In the genomic region with DNA sequence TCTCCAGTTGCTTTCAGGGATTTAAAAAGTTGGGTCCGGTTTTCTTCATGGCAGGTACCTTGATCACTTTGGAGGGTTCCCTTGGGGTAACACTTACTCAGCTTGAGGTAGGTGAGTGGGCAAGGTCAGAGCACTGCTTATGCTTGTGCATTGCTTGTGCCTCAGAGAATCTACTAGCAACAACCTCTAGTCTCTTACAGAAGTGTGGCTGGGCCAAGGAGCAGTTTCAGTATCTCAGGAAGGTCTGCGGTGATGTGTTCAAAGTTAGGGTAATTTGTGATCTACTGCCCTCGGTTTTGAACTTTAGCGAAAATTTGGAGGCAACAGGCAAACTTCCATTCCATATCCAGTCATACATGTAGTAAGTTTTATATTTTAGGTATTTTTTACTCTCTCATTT, we compare ENCODE assay signal across 28 cellular contexts.
"Had no signal": no experiment of that assay in that cellular context is flagged by ENCODE, and none has a peak within 500 bp of the region (broad histone marks: within the 10 kb centered on the region; RNA-seq: fewer than 3 reads in every experiment).

No MANE protein-coding gene starts in this region.

- ATAC-seq: naive thymus-derived CD8-positive, alpha-beta T cell; natural killer cell treated with Interleukin-12 subunit alpha and Interleukin-12 subunit beta and Interleukin-15 and Interleukin-18, amount 100 ng/mL, for 72 hours; psoas muscle; right lobe of liver; stimulated activated effector memory CD8-positive, alpha-beta T cell treated with anti-CD3 and anti-CD28 coated beads, Interleukin-12 subunit alpha, Interleukin-12 subunit beta, amount 100 ng/mL, for 72 hours; stimulated activated naive B cell treated with anti-CD40 and anti-IgM and Interleukin-4, amounts not matched to agents 10 μg/mL and 1 μg/mL and 100 μg/mL, for 72 hours had no signal

- H3K79me2 ChIP-seq: parathyroid adenoma had no signal

- H2AFZ ChIP-seq: neural progenitor cell, parathyroid adenoma had no signal

- H3K4me1 ChIP-seq: neural progenitor cell, parathyroid adenoma, psoas muscle, right lobe of liver, thyroid gland, tibial nerve, upper lobe of left lung, vagina had no signal

- H3K36me3 Mint-ChIP-seq: naive thymus-derived CD8-positive, alpha-beta T cell; natural killer cell treated with Interleukin-12 subunit alpha and Interleukin-12 subunit beta and Interleukin-15 and Interleukin-18, amount 100 ng/mL, for 72 hours; neural progenitor cell; stimulated activated effector memory CD8-positive, alpha-beta T cell treated with anti-CD3 and anti-CD28 coated beads, Interleukin-12 subunit alpha, Interleukin-12 subunit beta, amount 100 ng/mL, for 72 hours; stimulated activated naive B cell treated with anti-CD40 and anti-IgM and Interleukin-4, amounts not matched to agents 10 μg/mL and 1 μg/mL and 100 μg/mL, for 72 hours had no signal

- H3K27ac Mint-ChIP-seq: naive thymus-derived CD8-positive, alpha-beta T cell; natural killer cell treated with Interleukin-12 subunit alpha and Interleukin-12 subunit beta and Interleukin-15 and Interleukin-18, amount 100 ng/mL, for 72 hours; neural progenitor cell; progenitor cell of endocrine pancreas; stimulated activated effector memory CD8-positive, alpha-beta T cell treated with anti-CD3 and anti-CD28 coated beads, Interleukin-12 subunit alpha, Interleukin-12 subunit beta, amount 100 ng/mL, for 72 hours; stimulated activated naive B cell treated with anti-CD40 and anti-IgM and Interleukin-4, amounts not matched to agents 10 μg/mL and 1 μg/mL and 100 μg/mL, for 72 hours; stimulated activated naive CD8-positive, alpha-beta T cell treated with anti-CD3 and anti-CD28 coated beads, Interleukin-15, Interleukin-2, amounts not matched to agents 100 ng/mL and 50 ng/mL, for 24 hours had no signal

- H3K36me3 ChIP-seq: neural progenitor cell, ovary, right lobe of liver, sigmoid colon, stomach, thoracic aorta, thyroid gland, tibial nerve, upper lobe of left lung, vagina had no signal

- H3K9me3 ChIP-seq: ovary, psoas muscle, right lobe of liver, sigmoid colon, stomach, thoracic aorta, thyroid gland, tibial nerve, upper lobe of left lung, vagina had no signal

- H3K27me3 ChIP-seq: neural progenitor cell, ovary, right lobe of liver, sigmoid colon, stomach, thyroid gland, tibial nerve, upper lobe of left lung, vagina had no signal

- H3K27ac ChIP-seq: neural progenitor cell, ovary, parathyroid adenoma, psoas muscle, right lobe of liver, sigmoid colon, stomach, thoracic aorta, thyroid gland, tibial nerve, upper lobe of left lung, vagina had no signal

- H3K4me2 ChIP-seq: neural progenitor cell had no signal

- DNase-seq: naive thymus-derived CD8-positive, alpha-beta T cell; occipital lobe; ovary; posterior cingulate gyrus; psoas muscle; right cardiac atrium; right lobe of liver; sigmoid colon; small intestine; stimulated activated CD4-positive, alpha-beta T cell treated with anti-CD3 and anti-CD28 coated beads, Interleukin-15, amount 100 ng/mL, for 24 hours; stimulated activated CD4-positive, alpha-beta T cell treated with anti-CD3 and anti-CD28 coated beads, Interleukin-2, amount 100 ng/mL, for 24 hours; stimulated activated CD4-positive, alpha-beta T cell treated with anti-CD3 and anti-CD28 coated beads, Interleukin-2, amount 100 ng/mL, for 48 hours; stimulated activated CD4-positive, alpha-beta T cell treated with anti-CD3 and anti-CD28 coated beads, Interleukin-4, amount 100 ng/mL, for 24 hours; stimulated activated naive B cell treated with anti-CD40 and anti-IgM and Interleukin-4, amounts not matched to agents 10 μg/mL and 1 μg/mL and 100 μg/mL, for 72 hours; stimulated activated naive CD4-positive, alpha-beta T cell treated with Interleukin-2 at 50 U/mL for 16 hours; stomach; thyroid gland; trophoblast cell; upper lobe of left lung had no signal

- H3K4me3 Mint-ChIP-seq: naive thymus-derived CD8-positive, alpha-beta T cell; natural killer cell treated with Interleukin-12 subunit alpha and Interleukin-12 subunit beta and Interleukin-15 and Interleukin-18, amount 100 ng/mL, for 72 hours; neural progenitor cell; stimulated activated effector memory CD8-positive, alpha-beta T cell treated with anti-CD3 and anti-CD28 coated beads, Interleukin-12 subunit alpha, Interleukin-12 subunit beta, amount 100 ng/mL, for 72 hours; stimulated activated naive B cell treated with anti-CD40 and anti-IgM and Interleukin-4, amounts not matched to agents 10 μg/mL and 1 μg/mL and 100 μg/mL, for 72 hours; stimulated activated naive CD8-positive, alpha-beta T cell treated with anti-CD3 and anti-CD28 coated beads, Interleukin-15, Interleukin-2, amounts not matched to agents 100 ng/mL and 50 ng/mL, for 24 hours had no signal

- H3K4me3 ChIP-seq: neural progenitor cell, ovary, psoas muscle, right lobe of liver, sigmoid colon, stomach, thoracic aorta, thyroid gland, tibial nerve, upper lobe of left lung, vagina had no signal

- H3K9me3 Mint-ChIP-seq: naive thymus-derived CD8-positive, alpha-beta T cell; natural killer cell treated with Interleukin-12 subunit alpha and Interleukin-12 subunit beta and Interleukin-15 and Interleukin-18, amount 100 ng/mL, for 72 hours; neural progenitor cell; stimulated activated effector memory CD8-positive, alpha-beta T cell treated with anti-CD3 and anti-CD28 coated beads, Interleukin-12 subunit alpha, Interleukin-12 subunit beta, amount 100 ng/mL, for 72 hours; stimulated activated naive B cell treated with anti-CD40 and anti-IgM and Interleukin-4, amounts not matched to agents 10 μg/mL and 1 μg/mL and 100 μg/mL, for 72 hours; stimulated activated naive CD8-positive, alpha-beta T cell treated with anti-CD3 and anti-CD28 coated beads, Interleukin-15, Interleukin-2, amounts not matched to agents 100 ng/mL and 50 ng/mL, for 24 hours had no signal

- H3K27me3 Mint-ChIP-seq: natural killer cell treated with Interleukin-12 subunit alpha and Interleukin-12 subunit beta and Interleukin-15 and Interleukin-18, amount 100 ng/mL, for 72 hours; stimulated activated naive B cell treated with anti-CD40 and anti-IgM and Interleukin-4, amounts not matched to agents 10 μg/mL and 1 μg/mL and 100 μg/mL, for 72 hours had no signal

- H3K4me1 Mint-ChIP-seq: naive thymus-derived CD8-positive, alpha-beta T cell; neural progenitor cell; stimulated activated effector memory CD8-positive, alpha-beta T cell treated with anti-CD3 and anti-CD28 coated beads, Interleukin-12 subunit alpha, Interleukin-12 subunit beta, amount 100 ng/mL, for 72 hours; stimulated activated naive B cell treated with anti-CD40 and anti-IgM and Interleukin-4, amounts not matched to agents 10 μg/mL and 1 μg/mL and 100 μg/mL, for 72 hours had no signal
